In genomic region chr12:111246477-111247011, GRCh38 we compare ENCODE assay signal across 25 cellular contexts.
"Had no signal": no experiment of that assay in that cellular context is flagged by ENCODE, and none has a peak within 500 bp of the region (broad histone marks: within the 10 kb centered on the region; RNA-seq: fewer than 3 reads in every experiment).

No MANE protein-coding gene starts in this region.

- H3K27ac ChIP-seq: coronary artery, dorsolateral prefrontal cortex, epithelial cell of prostate, esophagus squamous epithelium, gastrocnemius medialis, left ventricle myocardium inferior, lower lobe of right lung had no signal

- H3K4me1 ChIP-seq: esophagus squamous epithelium, gastrocnemius medialis, lower lobe of right lung had no signal

- ATAC-seq: esophagus mucosa, gastrocnemius medialis, left cardiac atrium, lower lobe of right lung, mucosa of descending colon had no signal

- H3K27ac Mint-ChIP-seq: mesothelial cell of epicardium had no signal

- H3K4me3 Mint-ChIP-seq: mesothelial cell of epicardium had no signal

- FAIRE-seq: colon, islet of Langerhans, keratinocyte had no signal

- H3K9me3 ChIP-seq: gastrocnemius medialis, mucosa of descending colon had no signal

- H3K4me3 ChIP-seq: coronary artery, dorsolateral prefrontal cortex, esophagus squamous epithelium, gastrocnemius medialis, heart right ventricle, left ventricle myocardium inferior, lower lobe of right lung, mucosa of descending colon had no signal

- DNase-seq: dermis blood vessel endothelial cell; dorsolateral prefrontal cortex; effector CD4-positive, alpha-beta T cell; effector memory CD4-positive, alpha-beta T cell; erythroblast; esophagus squamous epithelium; foreskin fibroblast; foreskin melanocyte; gastrocnemius medialis; glutamatergic neuron; head of caudate nucleus; heart right ventricle; hippocampal formation; left cardiac atrium; left ventricle myocardium inferior; lower lobe of right lung; mesenchymal stem cell; mucosa of descending colon had no signal

- H3K36me3 ChIP-seq: esophagus squamous epithelium, gastrocnemius medialis, heart right ventricle, left ventricle myocardium inferior, lower lobe of right lung had no signal
